In genomic region chr1:227847046-227847445, GRCh38 we compare ENCODE assay signal across 11 cellular contexts. TPM values are rescaled to one million over a fixed set of nuclear protein-coding genes. Genes with fewer than 3 reads are reported as not detected.
"Had no signal": no experiment of that assay in that cellular context is flagged by ENCODE, and none has a peak within 500 bp of the region (broad histone marks: within the 10 kb centered on the region; RNA-seq: fewer than 3 reads in every experiment).

No MANE protein-coding gene starts in this region.

RNA-seq across cellular contexts. Expression of gene PRSS38, which starts 31.6 kb away (rescaled TPM):
- total RNA-seq: OCI-LY7, PC-3, PC-9, Peyer's patch, Right ventricle myocardium inferior, Right ventricle myocardium superior, RPMI7951, SJCRH30, SJSA1, SK-MEL-5 had no signal
- polyA plus RNA-seq: SK-N-SH had no signal
